Comparison of ENCODE assay signal across 34 cellular contexts in genomic region chr6:36054965-36055364, GRCh38. TPM values are rescaled to one million over a fixed set of nuclear protein-coding genes. Genes with fewer than 3 reads are reported as not detected.
DNase-seq lines count a peak whose midpoint lies in the region; ATAC-seq and TF ChIP-seq lines count a peak whose summit lies in the region.
"Had no signal": no experiment of that assay in that cellular context is flagged by ENCODE, and none has a peak within 500 bp of the region (broad histone marks: within the 10 kb centered on the region; RNA-seq: fewer than 3 reads in every experiment).

No MANE protein-coding gene starts in this region.

- peak; percentile 2 for DNase-seq in DMS53 (lab: John Stamatoyannopoulos, UW)
- no peak for DNase-seq in DMS53 treated with DMSO at 0.1 percent for 48 hours (lab: John Stamatoyannopoulos, UW; ENCODE audit: unreplicated experiment)
- no peak for DNase-seq in CD8-positive, alpha-beta T cell
- peak; percentile 44 for DNase-seq in NCI-H82 treated with DMSO at 0.1 percent for 48 hours (lab: John Stamatoyannopoulos, UW; ENCODE audit: unreplicated experiment)
- DNase-seq in mesothelial cell of epicardium (ENCODE audit: low spot score in 2 of 2, unreplicated experiment in 2 of 2), result no peak
- DNase-seq: 8988T; activated CD4-positive, alpha-beta memory T cell treated with anti-CD3 and anti-CD28 coated beads for 36 hours; activated naive CD4-positive, alpha-beta T cell treated with anti-CD3 and anti-CD28 coated beads, Interleukin-2, amount 10 ng/mL, durations not matched to agents 7 days and 5 days; adrenal gland; C1 segment of cervical spinal cord; Calu3; dorsolateral prefrontal cortex; EL; foreskin keratinocyte; heart left ventricle; islet precursor cell; Karpas-422; left ventricle myocardium superior; midbrain; naive B cell; NCI-H1436; NCI-H2081; NCI-H226; NK-92 treated with Interleukin-12 subunit alpha and Interleukin-12 subunit beta, amount 100 ng/mL, for 24 hours; sigmoid colon; SK-N-SH; stimulated activated CD4-positive, alpha-beta T cell treated with anti-CD3 and anti-CD28 coated beads, Interleukin-4, amount 100 ng/mL, for 1 hour; T-helper 17 cell; transverse colon had no signal

- no peaks in the 10 kb centered on the region for H3K27me3 Mint-ChIP-seq in CD8-positive, alpha-beta T cell (ENCODE audit: low read depth)
- no peaks in the 10 kb centered on the region for H3K27me3 Mint-ChIP-seq in mesothelial cell of epicardium (ENCODE audit: low read depth)
- H3K27me3 Mint-ChIP-seq: activated CD4-positive, alpha-beta memory T cell treated with anti-CD3 and anti-CD28 coated beads for 36 hours; activated naive CD4-positive, alpha-beta T cell treated with anti-CD3 and anti-CD28 coated beads, Interleukin-2, amount 10 ng/mL, durations not matched to agents 7 days and 5 days; brain; naive B cell; T-helper 17 cell had no signal

- H3K4me1 ChIP-seq in CD8-positive, alpha-beta T cell (ENCODE audit: insufficient read depth, low read length), result peaks cover 10% of the 10 kb centered on the region

- H3K36me3 ChIP-seq in CD8-positive, alpha-beta T cell (ENCODE audit: insufficient read depth, low read length), result peaks cover 8% of the 10 kb centered on the region

- peaks cover 23% of the 10 kb centered on the region for H3K4me1 Mint-ChIP-seq in CD8-positive, alpha-beta T cell (ENCODE audit: low read depth)
- peaks cover 18% of the 10 kb centered on the region for H3K4me1 Mint-ChIP-seq in mesothelial cell of epicardium

- H3K36me3 Mint-ChIP-seq in CD8-positive, alpha-beta T cell, result peaks cover 40% of the 10 kb centered on the region
- H3K36me3 Mint-ChIP-seq in mesothelial cell of epicardium, result peaks cover 11% of the 10 kb centered on the region

- no peak overlapping the region for H3K4me3 Mint-ChIP-seq in CD8-positive, alpha-beta T cell
- no peak overlapping the region for H3K4me3 Mint-ChIP-seq in mesothelial cell of epicardium
- H3K4me3 Mint-ChIP-seq: activated CD4-positive, alpha-beta memory T cell treated with anti-CD3 and anti-CD28 coated beads for 36 hours; activated naive CD4-positive, alpha-beta T cell treated with anti-CD3 and anti-CD28 coated beads, Interleukin-2, amount 10 ng/mL, durations not matched to agents 7 days and 5 days; brain; naive B cell; T-helper 17 cell had no signal

- POLR2A ChIA-PET in CD8-positive, alpha-beta T cell (lab: Charles Lee), result interaction anchor here (0.9 to 1.7 kb wide), 2 partner anchors 27 to 66 kb away, joined by 3 to 6 read pairs; partner anchors contain the start of gene MAPK14

- CTCF ChIA-PET in CD8-positive, alpha-beta T cell (lab: Charles Lee), result no interaction called here

- intact Hi-C loops in CD8-positive, alpha-beta T cell (cut with DNase I, micrococcal nuclease), result no loop called here

- TF ChIP-seq CTCF in CD8-positive, alpha-beta T cell (IDR thresholded peaks at IDR 0.05), result no peak
- TF ChIP-seq CTCF in mesothelial cell of epicardium (IDR thresholded peaks at IDR 0.05; ENCODE audit: unreplicated experiment), result no peak

- no peaks in the 10 kb centered on the region for H3K27me3 ChIP-seq in CD8-positive, alpha-beta T cell (ENCODE audit: insufficient read depth, low read length)
- H3K27me3 ChIP-seq: adrenal gland, dorsolateral prefrontal cortex, esophagus muscularis mucosa, foreskin keratinocyte, heart left ventricle, sigmoid colon, transverse colon had no signal

- no peak for ATAC-seq in CD8-positive, alpha-beta T cell
- ATAC-seq in HG02885 (IDR thresholded peaks at IDR 0.05; ENCODE audit: poor library complexity, unreplicated experiment) (no peak), GM21737 (IDR thresholded peaks at IDR 0.05; ENCODE audit: unreplicated experiment) (no peak)
- ATAC-seq in activated CD4-positive, CD25-positive, alpha-beta regulatory T cell treated with anti-CD3 and anti-CD28 coated beads, Interleukin-2, amount 50 U/mL, for 24 hours, result no peak
- ATAC-seq: foreskin keratinocyte, heart left ventricle, left ventricle myocardium superior, T-helper 17 cell had no signal

- H3K27ac ChIP-seq in CD8-positive, alpha-beta T cell (ENCODE audit: low read depth, low read length), result no peak overlapping the region
- H3K27ac ChIP-seq: adrenal gland, dorsolateral prefrontal cortex, foreskin keratinocyte, heart left ventricle, transverse colon had no signal

- H3K27ac Mint-ChIP-seq in CD8-positive, alpha-beta T cell, result peak overlapping the region; percentile 37
- peak overlapping the region; percentile 73 for H3K27ac Mint-ChIP-seq in mesothelial cell of epicardium
- H3K27ac Mint-ChIP-seq: activated CD4-positive, alpha-beta memory T cell treated with anti-CD3 and anti-CD28 coated beads for 36 hours; activated naive CD4-positive, alpha-beta T cell treated with anti-CD3 and anti-CD28 coated beads, Interleukin-2, amount 10 ng/mL, durations not matched to agents 7 days and 5 days; brain; T-helper 17 cell had no signal

- H3K4me3 ChIP-seq in CD8-positive, alpha-beta T cell (ENCODE audit: low read depth, low read length), result no peak overlapping the region
- H3K4me3 ChIP-seq: adrenal gland, dorsolateral prefrontal cortex, esophagus muscularis mucosa, heart left ventricle, sigmoid colon, transverse colon had no signal

- no peaks in the 10 kb centered on the region for H3K9me3 Mint-ChIP-seq in CD8-positive, alpha-beta T cell
- H3K9me3 Mint-ChIP-seq in mesothelial cell of epicardium, result no peaks in the 10 kb centered on the region
- H3K9me3 Mint-ChIP-seq: activated CD4-positive, alpha-beta memory T cell treated with anti-CD3 and anti-CD28 coated beads for 36 hours; activated naive CD4-positive, alpha-beta T cell treated with anti-CD3 and anti-CD28 coated beads, Interleukin-2, amount 10 ng/mL, durations not matched to agents 7 days and 5 days; brain; naive B cell had no signal

- H3K9me3 ChIP-seq in CD8-positive, alpha-beta T cell (ENCODE audit: low read length), result no peaks in the 10 kb centered on the region
- H3K9me3 ChIP-seq: adrenal gland, esophagus muscularis mucosa, heart left ventricle, sigmoid colon, SK-N-SH, transverse colon had no signal

RNA-seq across cellular contexts. Expression of gene MAPK14, which starts 27.4 kb away (rescaled TPM):
- 10 to 100 TPM; 34.5 to 34.9 TPM for total RNA-seq in CD8-positive, alpha-beta T cell
- total RNA-seq in mesothelial cell of epicardium, result 51.1 to 54.8 TPM (median 54.8 TPM) in 3 replicates

RNA-seq across cellular contexts. Expression of gene SLC26A8, which starts 30.5 kb away (rescaled TPM):
- not detected for total RNA-seq in CD8-positive, alpha-beta T cell
- total RNA-seq in mesothelial cell of epicardium, result 0.27 to 0.38 TPM (median 0.29 TPM) in 3 replicates
- total RNA-seq: activated CD4-positive, alpha-beta memory T cell treated with anti-CD3 and anti-CD28 coated beads for 36 hours; Calu3; foreskin keratinocyte; left ventricle myocardium superior; sigmoid colon had no signal

Comparison
In these comparisons a context has a peak if more than half of its experiments do, and no peak if none do; other contexts are left out.
1. DNase-seq: peak in DMS53 (single experiment) and NCI-H82 treated with DMSO at 0.1 percent for 48 hours (single experiment); none in DMS53 treated with DMSO at 0.1 percent for 48 hours (single experiment), CD8-positive, alpha-beta T cell (0 of 7) and mesothelial cell of epicardium (0 of 2).